Comparison of ENCODE assay signal across 8 cellular contexts in the genomic region with DNA sequence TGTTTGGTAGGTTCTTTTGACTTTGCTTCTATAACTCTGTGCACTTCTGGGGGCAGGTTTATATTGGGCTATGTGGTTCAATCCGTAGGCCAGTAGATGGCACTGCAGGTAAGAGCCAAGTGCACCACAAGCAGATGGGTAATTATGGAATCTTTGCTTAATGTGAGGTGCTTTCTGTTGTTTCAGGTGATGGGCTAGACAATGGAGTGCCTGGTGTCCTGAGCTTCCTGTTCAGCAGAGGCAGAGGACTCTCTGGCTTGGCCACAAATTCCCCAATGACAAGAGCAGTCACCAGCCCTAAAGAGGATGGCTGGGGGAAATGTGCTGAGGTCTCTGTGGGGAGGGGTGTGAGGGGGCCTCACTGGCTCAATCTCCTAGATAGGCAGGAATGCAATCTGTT.
A peak's percentile ranks its signal among the peaks of the same experiment; 100 is the strongest.
DNase-seq lines count a peak whose midpoint lies in the region; ATAC-seq and TF ChIP-seq lines count a peak whose summit lies in the region.

No MANE protein-coding gene starts in this region.

- H3K27ac Mint-ChIP-seq in stimulated activated naive CD8-positive, alpha-beta T cell treated with anti-CD3 and anti-CD28 coated beads, Interleukin-15, amount 100 ng/mL, for 72 hours, result no peak overlapping the region

- ATAC-seq in stimulated activated naive CD8-positive, alpha-beta T cell treated with anti-CD3 and anti-CD28 coated beads, Interleukin-15, amount 100 ng/mL, for 72 hours, result peak; percentile 53
- ATAC-seq in stimulated activated naive CD8-positive, alpha-beta T cell treated with anti-CD3 and anti-CD28 coated beads, Interleukin-15, Interleukin-2, amounts not matched to agents 100 U/mL and 50 U/mL, for 24 hours, result no peak

- no peaks in the 10 kb centered on the region for H3K27me3 ChIP-seq in brain microvascular endothelial cell (replicated peaks)
- H3K27me3 ChIP-seq in liver (ENCODE audit: control insufficient read depth in 4 of 4, insufficient read depth in 4 of 4, low read length in 3 of 4), result no peaks in the 10 kb centered on the region
- no peaks in the 10 kb centered on the region for H3K27me3 ChIP-seq in vagina

- WGBS in liver, result 2% methylated on average over 1 of the region's 1 CpG

- in situ Hi-C loops in brain microvascular endothelial cell (cut with HindIII; ENCODE audit: low pct_ligation_motif_present, low sequenced_read_pairs), result no loop called here

- intact Hi-C loops in vagina (cut with DNase I), result no loop called here

- H3K4me1 ChIP-seq in liver (ENCODE audit: control insufficient read depth in 4 of 4, insufficient read depth in 4 of 4, low read length in 3 of 4) (no peaks in the 10 kb centered on the region), vagina (no peaks in the 10 kb centered on the region)

- H3K27ac ChIP-seq in brain microvascular endothelial cell, result no peak overlapping the region
- no peak overlapping the region for H3K27ac ChIP-seq in liver (ENCODE audit: low read depth in 1 of 2, low read length in 2 of 2)
- H3K27ac ChIP-seq in vagina, result no peak overlapping the region

- DNase-seq in stimulated activated naive CD8-positive, alpha-beta T cell treated with anti-CD3 and anti-CD28 coated beads, Interleukin-15, amount 100 ng/mL, for 72 hours, result no peak
- no peak for DNase-seq in stimulated activated naive CD8-positive, alpha-beta T cell treated with anti-CD3 and anti-CD28 coated beads, Interleukin-15, Interleukin-2, amounts not matched to agents 100 U/mL and 50 U/mL, for 24 hours
- DNase-seq in HFF-Myc (ENCODE audit: extremely low read depth, low read depth), result no peak
- DNase-seq in NCI-H1436 (lab: John Stamatoyannopoulos, UW), result peak; percentile 61
- peak; percentile 49 for DNase-seq in brain microvascular endothelial cell
- no peak for DNase-seq in AG08395 (ENCODE audit: low spot score)
- DNase-seq in vagina (ENCODE audit: extremely low spot score in 2 of 2), result no peak

- no peak overlapping the region for H3K9ac ChIP-seq in liver (ENCODE audit: low read depth in 1 of 2, low read length in 2 of 2)

- TF ChIP-seq RAD21 in liver (IDR thresholded peaks at IDR 0.05), result peak; percentile 82 to 87

- H3K9me3 ChIP-seq in liver (ENCODE audit: control insufficient read depth in 4 of 4, low read length in 3 of 4), result no peaks in the 10 kb centered on the region
- no peaks in the 10 kb centered on the region for H3K9me3 ChIP-seq in vagina

- H3K4me3 ChIP-seq in HFF-Myc (replicated peaks; ENCODE audit: low read depth, low read length) (no peak overlapping the region), brain microvascular endothelial cell (ENCODE audit: low read depth, low read length) (no peak overlapping the region), liver (ENCODE audit: low read depth in 1 of 3, low read length in 3 of 3) (no peak overlapping the region), vagina (no peak overlapping the region)

- no peaks in the 10 kb centered on the region for H3K4me1 Mint-ChIP-seq in stimulated activated naive CD8-positive, alpha-beta T cell treated with anti-CD3 and anti-CD28 coated beads, Interleukin-15, amount 100 ng/mL, for 72 hours

- peaks cover 15% of the 10 kb centered on the region for H3K27me3 Mint-ChIP-seq in stimulated activated naive CD8-positive, alpha-beta T cell treated with anti-CD3 and anti-CD28 coated beads, Interleukin-15, amount 100 ng/mL, for 72 hours

- TF ChIP-seq POLR2A in vagina (IDR thresholded peaks at IDR 0.05), result no peak

- TF ChIP-seq CTCF in HFF-Myc (IDR thresholded peaks at IDR 0.05; ENCODE audit: low read depth, low read length, missing control alignments), result peak; percentile 18
- TF ChIP-seq CTCF in brain microvascular endothelial cell (IDR thresholded peaks at IDR 0.05; ENCODE audit: low read depth, low read length, missing control alignments), result peak; percentile 90
- peak; percentile 57 for TF ChIP-seq CTCF in liver (IDR thresholded peaks at IDR 0.05; ENCODE audit: low read depth, low read length, missing input control)
- no peak for TF ChIP-seq CTCF in vagina (IDR thresholded peaks at IDR 0.05)

- H3K4me3 Mint-ChIP-seq in stimulated activated naive CD8-positive, alpha-beta T cell treated with anti-CD3 and anti-CD28 coated beads, Interleukin-15, amount 100 ng/mL, for 72 hours, result no peak overlapping the region

- peaks cover 0 to 9% of the 10 kb centered on the region in 2 donors for H3K9me3 Mint-ChIP-seq in stimulated activated naive CD8-positive, alpha-beta T cell treated with anti-CD3 and anti-CD28 coated beads, Interleukin-15, amount 100 ng/mL, for 72 hours

- H3K36me3 ChIP-seq in brain microvascular endothelial cell (replicated peaks) (no peaks in the 10 kb centered on the region), liver (ENCODE audit: control insufficient read depth in 4 of 4, insufficient read depth in 3 of 4, low read depth in 1 of 4, low read length in 3 of 4) (no peaks in the 10 kb centered on the region), vagina (no peaks in the 10 kb centered on the region)

TF ChIP-seq in liver, 16 proteins besides CTCF, POLR2A, EP300 and RAD21:
- TF ChIP-seq, protein P1, sequence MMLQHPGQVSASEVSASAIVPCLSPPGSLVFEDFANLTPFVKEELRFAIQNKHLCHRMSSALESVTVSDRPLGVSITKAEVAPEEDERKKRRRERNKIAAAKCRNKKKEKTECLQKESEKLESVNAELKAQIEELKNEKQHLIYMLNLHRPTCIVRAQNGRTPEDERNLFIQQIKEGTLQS (IDR thresholded peaks at IDR 0.05), result no peak
- TF ChIP-seq YY1 (IDR thresholded peaks at IDR 0.05), result no peak
- TF ChIP-seq, protein P2, sequence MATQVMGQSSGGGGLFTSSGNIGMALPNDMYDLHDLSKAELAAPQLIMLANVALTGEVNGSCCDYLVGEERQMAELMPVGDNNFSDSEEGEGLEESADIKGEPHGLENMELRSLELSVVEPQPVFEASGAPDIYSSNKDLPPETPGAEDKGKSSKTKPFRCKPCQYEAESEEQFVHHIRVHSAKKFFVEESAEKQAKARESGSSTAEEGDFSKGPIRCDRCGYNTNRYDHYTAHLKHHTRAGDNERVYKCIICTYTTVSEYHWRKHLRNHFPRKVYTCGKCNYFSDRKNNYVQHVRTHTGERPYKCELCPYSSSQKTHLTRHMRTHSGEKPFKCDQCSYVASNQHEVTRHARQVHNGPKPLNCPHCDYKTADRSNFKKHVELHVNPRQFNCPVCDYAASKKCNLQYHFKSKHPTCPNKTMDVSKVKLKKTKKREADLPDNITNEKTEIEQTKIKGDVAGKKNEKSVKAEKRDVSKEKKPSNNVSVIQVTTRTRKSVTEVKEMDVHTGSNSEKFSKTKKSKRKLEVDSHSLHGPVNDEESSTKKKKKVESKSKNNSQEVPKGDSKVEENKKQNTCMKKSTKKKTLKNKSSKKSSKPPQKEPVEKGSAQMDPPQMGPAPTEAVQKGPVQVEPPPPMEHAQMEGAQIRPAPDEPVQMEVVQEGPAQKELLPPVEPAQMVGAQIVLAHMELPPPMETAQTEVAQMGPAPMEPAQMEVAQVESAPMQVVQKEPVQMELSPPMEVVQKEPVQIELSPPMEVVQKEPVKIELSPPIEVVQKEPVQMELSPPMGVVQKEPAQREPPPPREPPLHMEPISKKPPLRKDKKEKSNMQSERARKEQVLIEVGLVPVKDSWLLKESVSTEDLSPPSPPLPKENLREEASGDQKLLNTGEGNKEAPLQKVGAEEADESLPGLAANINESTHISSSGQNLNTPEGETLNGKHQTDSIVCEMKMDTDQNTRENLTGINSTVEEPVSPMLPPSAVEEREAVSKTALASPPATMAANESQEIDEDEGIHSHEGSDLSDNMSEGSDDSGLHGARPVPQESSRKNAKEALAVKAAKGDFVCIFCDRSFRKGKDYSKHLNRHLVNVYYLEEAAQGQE (IDR thresholded peaks at IDR 0.05), result no peak
- TF ChIP-seq RXRA (IDR thresholded peaks at IDR 0.05), result no peak
- no peak for TF ChIP-seq EGR1 (IDR thresholded peaks at IDR 0.05; ENCODE audit: low read depth in 2 of 2)
- TF ChIP-seq, protein P3, sequence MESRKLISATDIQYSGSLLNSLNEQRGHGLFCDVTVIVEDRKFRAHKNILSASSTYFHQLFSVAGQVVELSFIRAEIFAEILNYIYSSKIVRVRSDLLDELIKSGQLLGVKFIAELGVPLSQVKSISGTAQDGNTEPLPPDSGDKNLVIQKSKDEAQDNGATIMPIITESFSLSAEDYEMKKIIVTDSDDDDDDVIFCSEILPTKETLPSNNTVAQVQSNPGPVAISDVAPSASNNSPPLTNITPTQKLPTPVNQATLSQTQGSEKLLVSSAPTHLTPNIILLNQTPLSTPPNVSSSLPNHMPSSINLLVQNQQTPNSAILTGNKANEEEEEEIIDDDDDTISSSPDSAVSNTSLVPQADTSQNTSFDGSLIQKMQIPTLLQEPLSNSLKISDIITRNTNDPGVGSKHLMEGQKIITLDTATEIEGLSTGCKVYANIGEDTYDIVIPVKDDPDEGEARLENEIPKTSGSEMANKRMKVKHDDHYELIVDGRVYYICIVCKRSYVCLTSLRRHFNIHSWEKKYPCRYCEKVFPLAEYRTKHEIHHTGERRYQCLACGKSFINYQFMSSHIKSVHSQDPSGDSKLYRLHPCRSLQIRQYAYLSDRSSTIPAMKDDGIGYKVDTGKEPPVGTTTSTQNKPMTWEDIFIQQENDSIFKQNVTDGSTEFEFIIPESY (IDR thresholded peaks at IDR 0.05), result no peak
- TF ChIP-seq HNF4G (IDR thresholded peaks at IDR 0.05), result no peak
- no peak for TF ChIP-seq HNF4A (conservative IDR thresholded peaks at IDR 0.05)
- TF ChIP-seq JUND (IDR thresholded peaks at IDR 0.05), result no peak
- no peak for TF ChIP-seq FOXA1 (IDR thresholded peaks at IDR 0.05)
- TF ChIP-seq SP1 (IDR thresholded peaks at IDR 0.05), result no peak
- no peak for TF ChIP-seq FOXA2 (IDR thresholded peaks at IDR 0.05)
- no peak for TF ChIP-seq GABPA (IDR thresholded peaks at IDR 0.05 in 1 of 2, conservative IDR thresholded peaks at IDR 0.05 in 1 of 2)
- no peak for TF ChIP-seq TAF1 (conservative IDR thresholded peaks at IDR 0.05)
- TF ChIP-seq, protein P4, sequence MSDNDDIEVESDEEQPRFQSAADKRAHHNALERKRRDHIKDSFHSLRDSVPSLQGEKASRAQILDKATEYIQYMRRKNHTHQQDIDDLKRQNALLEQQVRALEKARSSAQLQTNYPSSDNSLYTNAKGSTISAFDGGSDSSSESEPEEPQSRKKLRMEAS (IDR thresholded peaks at IDR 0.05), result no peak
- no peak for TF ChIP-seq NR2F2 (IDR thresholded peaks at IDR 0.05)

Comparison
In these comparisons a context has a peak if more than half of its experiments do, and no peak if none do; other contexts are left out.
1. DNase-seq: peak in NCI-H1436 (single experiment) and brain microvascular endothelial cell (single experiment); none in stimulated activated naive CD8-positive, alpha-beta T cell treated with anti-CD3 and anti-CD28 coated beads, Interleukin-15, amount 100 ng/mL, for 72 hours (0 of 2), stimulated activated naive CD8-positive, alpha-beta T cell treated with anti-CD3 and anti-CD28 coated beads, Interleukin-15, Interleukin-2, amounts not matched to agents 100 U/mL and 50 U/mL, for 24 hours (single experiment), HFF-Myc (single experiment), AG08395 (single experiment) and vagina (0 of 2).
2. CTCF ChIP-seq: peak in HFF-Myc (single experiment), brain microvascular endothelial cell (single experiment) and liver (single experiment); none in vagina (0 of 3).